ENCODE assay signal across 16 cellular contexts in the genomic region with DNA sequence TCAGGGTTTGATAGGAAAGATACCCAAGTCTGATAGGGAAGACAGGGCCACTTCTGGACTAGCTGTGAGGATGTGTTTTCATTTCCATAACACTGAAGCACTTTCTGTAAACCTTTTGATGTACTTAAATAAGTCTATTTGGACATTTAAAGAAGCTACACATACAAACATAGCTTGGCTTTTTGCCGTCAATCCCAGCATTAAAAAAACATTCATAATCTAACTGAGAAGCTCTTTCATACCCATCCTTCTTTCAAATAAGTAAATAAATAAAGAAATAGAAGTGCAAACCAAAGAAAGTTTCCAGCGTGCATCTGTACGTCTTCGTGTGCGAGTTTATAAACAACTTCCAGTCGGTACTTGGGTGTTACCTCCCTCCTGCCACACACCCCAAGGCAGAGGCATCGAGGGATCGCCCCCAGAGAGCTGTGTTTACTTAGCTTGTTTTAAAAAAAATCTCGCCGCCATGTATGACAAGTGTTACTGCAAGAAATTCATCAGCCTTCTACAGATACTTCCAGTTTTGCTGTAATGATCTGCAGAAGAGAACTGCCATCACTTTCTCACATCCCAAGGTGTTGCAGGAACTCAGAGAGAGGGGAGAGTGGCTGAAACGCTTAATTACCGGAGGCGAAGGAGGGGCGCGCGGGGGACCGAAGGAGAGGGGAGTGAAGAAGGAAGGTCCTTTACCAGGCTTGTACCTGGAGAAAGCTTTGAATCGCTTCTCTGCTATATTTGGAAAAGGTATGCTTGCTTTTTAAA. TPM values are rescaled to one million over a fixed set of nuclear protein-coding genes. Genes with fewer than 3 reads are reported as not detected.
DNase-seq lines count a peak whose midpoint lies in the region; ATAC-seq, FAIRE-seq and TF ChIP-seq lines count a peak whose summit lies in the region.
"Had no signal": no experiment of that assay in that cellular context is flagged by ENCODE, and none has a peak within 500 bp of the region (broad histone marks: within the 10 kb centered on the region; RNA-seq: fewer than 3 reads in every experiment).

No MANE protein-coding gene starts in this region.

- no peaks in the 10 kb centered on the region for H3K9me1 ChIP-seq in keratinocyte (ENCODE audit: control insufficient read depth, extremely low read depth, insufficient read depth, low read length)

- H3K9me3 ChIP-seq in keratinocyte (ENCODE audit: control insufficient read depth, low read depth, low read length), result no peaks in the 10 kb centered on the region
- no peaks in the 10 kb centered on the region for H3K9me3 ChIP-seq in stomach smooth muscle (ENCODE audit: control insufficient read depth in 2 of 2, low read length in 2 of 2)
- no peaks in the 10 kb centered on the region for H3K9me3 ChIP-seq in lower lobe of right lung
- H3K9me3 ChIP-seq: mucosa of descending colon, thoracic aorta had no signal

- H3K9ac ChIP-seq in keratinocyte (ENCODE audit: control insufficient read depth, extremely low read depth, insufficient read depth, low read length) (peak overlapping the region; percentile 64), stomach smooth muscle (ENCODE audit: low read length in 2 of 2) (no peak overlapping the region)

- peaks cover 0 to 7% (median 0%) of the 10 kb centered on the region in 5 experiments for H3K9me3 Mint-ChIP-seq in brain

- TF ChIP-seq CTCF in brain (conservative IDR thresholded peaks at IDR 0.05) (no peak), keratinocyte (optimal IDR thresholded peaks at IDR 0.05 in 1 of 3, IDR thresholded peaks at IDR 0.05 in 1 of 3, conservative IDR thresholded peaks at IDR 0.05 in 1 of 3; ENCODE audit: extremely low read depth in 1 of 3, insufficient read depth in 2 of 3, low read length in 3 of 3) (no peak), lower lobe of right lung (IDR thresholded peaks at IDR 0.05) (no peak)

- peak overlapping the region; percentile 94 to 98 (median 97) for H3K4me3 Mint-ChIP-seq in brain
- H3K4me3 Mint-ChIP-seq: effector memory CD8-positive, alpha-beta T cell had no signal

- H3K79me2 ChIP-seq in keratinocyte (ENCODE audit: control insufficient read depth, insufficient read depth, low read length), result no peaks in the 10 kb centered on the region

- dilution Hi-C loops in keratinocyte (cut with MboI; ENCODE audit: extremely low pct_ligation_motif_present, low sequenced_read_pairs), result no loop called here

- H3K27me3 Mint-ChIP-seq in brain, result peaks cover 35% of the 10 kb centered on the region

- H3K4me1 ChIP-seq in keratinocyte (ENCODE audit: control insufficient read depth, extremely low read depth, insufficient read depth, low read length) (peaks cover 9% of the 10 kb centered on the region), stomach smooth muscle (ENCODE audit: control insufficient read depth, insufficient read depth, low read length) (peaks cover 6% of the 10 kb centered on the region), lower lobe of right lung (peaks cover 14% of the 10 kb centered on the region)

- peak; percentile 32 for DNase-seq in NCI-H2227 (lab: John Stamatoyannopoulos, UW; ENCODE audit: unreplicated experiment)
- no peak for DNase-seq in NCI-H2227 treated with DMSO at 0.1 percent for 48 hours (lab: John Stamatoyannopoulos, UW)
- DNase-seq in keratinocyte (ENCODE audit: low read depth, low spot score), result no peak
- no peak for DNase-seq in stimulated activated CD4-positive, alpha-beta T cell treated with anti-CD3 and anti-CD28 coated beads, Interleukin-1b, Interleukin-23, amount 100 ng/mL, for 48 hours
- no peak for DNase-seq in lower lobe of right lung
- DNase-seq: activated CD8-positive, alpha-beta memory T cell treated with anti-CD3 and anti-CD28 coated beads, Interleukin-2, amount 50 U/mL, for 48 hours; amniotic stem cell; effector memory CD8-positive, alpha-beta T cell; hippocampal formation; mucosa of descending colon; SIG-M5 had no signal

- H3K27ac Mint-ChIP-seq in brain, result peak overlapping the region; percentile 96 to 100 (median 99)
- H3K27ac Mint-ChIP-seq: effector memory CD8-positive, alpha-beta T cell had no signal

- H3K27ac ChIP-seq in keratinocyte (ENCODE audit: control insufficient read depth, insufficient read depth, low read length) (no peak overlapping the region), stomach smooth muscle (ENCODE audit: low read length) (peak overlapping the region; percentile 92), lower lobe of right lung (no peak overlapping the region)
- H3K27ac ChIP-seq: thoracic aorta had no signal

- H3K27me3 ChIP-seq in keratinocyte (ENCODE audit: control insufficient read depth, extremely low read depth, insufficient read depth, low read length), result peaks cover 13% of the 10 kb centered on the region
- peaks cover 0 to 21% of the 10 kb centered on the region in 2 donors for H3K27me3 ChIP-seq in stomach smooth muscle (ENCODE audit: control insufficient read depth in 1 of 2, insufficient read depth in 2 of 2, low read length in 2 of 2)
- peaks cover 81% of the 10 kb centered on the region for H3K27me3 ChIP-seq in lower lobe of right lung (ENCODE audit: low read depth)

- no peaks in the 10 kb centered on the region for H4K20me1 ChIP-seq in keratinocyte (ENCODE audit: control insufficient read depth, extremely low read depth, insufficient read depth, low read length)

- H3K4me2 ChIP-seq in keratinocyte (ENCODE audit: control insufficient read depth, extremely low read depth, insufficient read depth, low read depth, low read length), result peak overlapping the region; percentile 98

- H3K36me3 ChIP-seq in keratinocyte (ENCODE audit: control insufficient read depth in 2 of 2, extremely low read depth in 1 of 2, insufficient read depth in 2 of 2, low read length in 2 of 2), result no peaks in the 10 kb centered on the region
- no peaks in the 10 kb centered on the region for H3K36me3 ChIP-seq in stomach smooth muscle (ENCODE audit: control insufficient read depth in 2 of 2, insufficient read depth in 2 of 2, low read length in 2 of 2)
- no peaks in the 10 kb centered on the region for H3K36me3 ChIP-seq in lower lobe of right lung
- H3K36me3 ChIP-seq: thoracic aorta had no signal

- no peak overlapping the region for H2AFZ ChIP-seq in keratinocyte (ENCODE audit: control insufficient read depth, low read length)

- H3K4me1 Mint-ChIP-seq in brain, result peaks cover 91% of the 10 kb centered on the region

- no peak for FAIRE-seq in keratinocyte (lab: Jason Lieb, UNC)
- FAIRE-seq: A204.1 had no signal

- intact Hi-C loops in lower lobe of right lung (cut with DNase I), result loop anchor here (10.0 kb wide), 1 partner anchor 225 kb away; no protein-coding TSS in a partner anchor

- H3K4me3 ChIP-seq in keratinocyte (ENCODE audit: control insufficient read depth in 2 of 3, extremely low read depth in 1 of 3, insufficient read depth in 2 of 3, low read depth in 1 of 3, low read length in 3 of 3) (no peak overlapping the region), stomach smooth muscle (ENCODE audit: low read length in 2 of 2) (peak overlapping the region in 1 of 2 donors; percentile 74), lower lobe of right lung (no peak overlapping the region)
- H3K4me3 ChIP-seq: mucosa of descending colon had no signal

- ATAC-seq in GM21423 (IDR thresholded peaks at IDR 0.05; ENCODE audit: unreplicated experiment), result no peak
- ATAC-seq in lower lobe of right lung, result no peak
- ATAC-seq: effector memory CD8-positive, alpha-beta T cell had no signal

- H3K36me3 Mint-ChIP-seq in brain, result no peaks in the 10 kb centered on the region

RNA-seq across cellular contexts. Expression of a gene that starts 9.0 kb away (rescaled TPM):
- polyA plus RNA-seq in brain (ENCODE audit: insufficient read depth, low read depth, low replicate concordance), result 7.0 TPM
- 8.3 to 11.4 TPM (median 11.3 TPM) in 3 replicates for polyA plus RNA-seq in keratinocyte
- 6.3 TPM for polyA plus RNA-seq in keratinocyte (2011; ENCODE audit: low read depth)
- polyA plus RNA-seq in keratinocyte (2011; cell fraction: cytosol; rRNA removed), result 8.9 and 10.4 TPM in 2 replicates
- polyA plus RNA-seq in keratinocyte (2011; cell fraction: nucleus; rRNA removed), result 21.1 and 29.0 TPM in 2 replicates
- 4.4 and 10.9 TPM in 2 replicates for polyA plus RNA-seq in keratinocyte (2012; ENCODE audit: low replicate concordance)
- polyA minus RNA-seq in keratinocyte, result 11.2 to 31.2 TPM (median 25.9 TPM) in 3 replicates
- 3.3 TPM for polyA minus RNA-seq in keratinocyte (2011; cell fraction: cytosol; rRNA and poly(A)+ RNA removed)
- 16.4 and 29.4 TPM in 2 replicates for polyA minus RNA-seq in keratinocyte (2011; cell fraction: nucleus; rRNA and poly(A)+ RNA removed)
- total RNA-seq in lower lobe of right lung, result 20.7 TPM
